Comparison of ENCODE assay signal across 8 cellular contexts in the genomic region with DNA sequence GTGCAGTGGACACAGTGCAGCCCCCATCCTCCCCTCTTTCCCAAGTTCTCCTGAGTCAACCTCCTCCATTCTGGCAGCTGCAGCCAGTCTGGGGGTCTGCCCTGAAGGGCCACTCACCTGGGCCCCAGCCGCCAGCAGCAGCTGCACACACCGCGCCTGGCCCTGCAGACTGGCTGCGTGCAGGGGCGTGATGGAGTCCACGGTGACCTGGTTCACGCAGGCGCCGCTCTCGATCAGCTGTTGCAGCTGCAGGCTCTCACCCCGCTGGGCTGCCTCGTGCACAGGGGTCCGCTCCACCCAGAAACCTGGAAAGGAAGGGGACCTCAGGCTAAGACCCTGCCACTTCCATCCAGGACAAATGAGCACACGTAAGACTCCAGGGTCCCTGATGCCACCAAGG.
"Had no signal": no experiment of that assay in that cellular context is flagged by ENCODE, and none has a peak within 500 bp of the region (broad histone marks: within the 10 kb centered on the region; RNA-seq: fewer than 3 reads in every experiment).

No MANE protein-coding gene starts in this region.

- DNase-seq: activated effector memory CD4-positive, alpha-beta T cell treated with Interleukin-2 at 50 U/mL for 16 hours; anterior cingulate cortex; islet precursor cell; mesendoderm; stimulated activated CD4-positive, alpha-beta T cell treated with anti-CD3 and anti-CD28 coated beads, Interleukin-2, amount 100 ng/mL, for 24 hours; stimulated activated naive CD4-positive, alpha-beta T cell had no signal

- H3K4me3 Mint-ChIP-seq: activated naive CD8-positive, alpha-beta T cell had no signal

- ATAC-seq: activated CD4-positive, CD25-positive, alpha-beta regulatory T cell treated with anti-CD3 and anti-CD28 coated beads, Interleukin-2, amount 50 U/mL, for 24 hours had no signal

- H3K27me3 Mint-ChIP-seq: activated naive CD8-positive, alpha-beta T cell had no signal

- H3K27ac Mint-ChIP-seq: activated naive CD8-positive, alpha-beta T cell had no signal
